In the genomic region with DNA sequence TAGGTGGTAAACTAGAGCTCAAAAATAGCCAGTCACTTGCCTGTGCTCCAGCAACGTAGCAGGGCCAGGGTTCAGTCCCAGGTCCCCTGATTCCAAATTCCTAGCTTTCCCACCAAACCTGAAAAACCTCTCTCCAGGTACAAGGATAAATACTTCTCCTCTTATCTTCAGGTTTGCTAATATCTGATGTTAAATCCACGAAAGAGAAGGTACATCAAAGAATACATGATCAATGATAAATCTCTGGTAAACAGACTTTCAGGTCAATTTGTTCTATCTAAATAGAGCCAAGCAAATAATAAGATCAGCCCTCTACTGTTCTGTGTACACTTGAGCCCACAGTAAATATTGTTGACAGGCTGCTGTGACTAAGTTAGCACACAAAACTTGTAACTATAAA, we compare ENCODE assay signal across 25 cellular contexts.
"Had no signal": no experiment of that assay in that cellular context is flagged by ENCODE, and none has a peak within 500 bp of the region (broad histone marks: within the 10 kb centered on the region; RNA-seq: fewer than 3 reads in every experiment).

No MANE protein-coding gene starts in this region.

- H3K4me1 Mint-ChIP-seq: endodermal cell; immature natural killer cell; stimulated activated memory B cell treated with anti-CD40 and anti-IgM and Interleukin-4, amounts not matched to agents 10 μg/mL and 1 μg/mL and 100 μg/mL, for 72 hours had no signal

- H3K4me3 Mint-ChIP-seq: endodermal cell; immature natural killer cell; natural killer cell treated with Interleukin-12 subunit alpha and Interleukin-12 subunit beta and Interleukin-15 and Interleukin-18, amount 100 ng/mL, for 72 hours; stimulated activated memory B cell treated with anti-CD40 and anti-IgM and Interleukin-4, amounts not matched to agents 10 μg/mL and 1 μg/mL and 100 μg/mL, for 72 hours; stimulated activated naive CD8-positive, alpha-beta T cell treated with anti-CD3 and anti-CD28 coated beads, Interleukin-15, Interleukin-2, amounts not matched to agents 100 ng/mL and 50 ng/mL, for 24 hours had no signal

- H3K4me3 ChIP-seq: left ventricle myocardium inferior, lung, pancreas, psoas muscle, spleen, tibial nerve, upper lobe of right lung, vagina had no signal

- H3K9me3 Mint-ChIP-seq: endodermal cell; immature natural killer cell; natural killer cell treated with Interleukin-12 subunit alpha and Interleukin-12 subunit beta and Interleukin-15 and Interleukin-18, amount 100 ng/mL, for 72 hours; stimulated activated memory B cell treated with anti-CD40 and anti-IgM and Interleukin-4, amounts not matched to agents 10 μg/mL and 1 μg/mL and 100 μg/mL, for 72 hours; stimulated activated naive CD8-positive, alpha-beta T cell treated with anti-CD3 and anti-CD28 coated beads, Interleukin-15, Interleukin-2, amounts not matched to agents 100 ng/mL and 50 ng/mL, for 24 hours had no signal

- H3K36me3 Mint-ChIP-seq: immature natural killer cell; natural killer cell treated with Interleukin-12 subunit alpha and Interleukin-12 subunit beta and Interleukin-15 and Interleukin-18, amount 100 ng/mL, for 72 hours; stimulated activated memory B cell treated with anti-CD40 and anti-IgM and Interleukin-4, amounts not matched to agents 10 μg/mL and 1 μg/mL and 100 μg/mL, for 72 hours had no signal

- DNase-seq: effector CD4-positive, alpha-beta T cell; endodermal cell; erythroblast; foreskin keratinocyte; immature natural killer cell; kidney; left cardiac atrium; left ventricle myocardium inferior; mesenchymal stem cell; midbrain; occipital lobe; pancreas; psoas muscle; retina; spleen; stimulated activated CD4-positive, alpha-beta T cell treated with anti-CD3 and anti-CD28 coated beads, Interleukin-15, amount 100 ng/mL, for 24 hours; stimulated activated CD4-positive, alpha-beta T cell treated with anti-CD3 and anti-CD28 coated beads, Interleukin-1b, Interleukin-23, amount 100 ng/mL, for 48 hours; stimulated activated CD4-positive, alpha-beta T cell treated with anti-CD3 and anti-CD28 coated beads, Interleukin-4, amount 100 ng/mL, for 24 hours; upper lobe of right lung had no signal

- H3K27ac Mint-ChIP-seq: endodermal cell; immature natural killer cell; natural killer cell treated with Interleukin-12 subunit alpha and Interleukin-12 subunit beta and Interleukin-15 and Interleukin-18, amount 100 ng/mL, for 72 hours; stimulated activated memory B cell treated with anti-CD40 and anti-IgM and Interleukin-4, amounts not matched to agents 10 μg/mL and 1 μg/mL and 100 μg/mL, for 72 hours; stimulated activated naive CD8-positive, alpha-beta T cell treated with anti-CD3 and anti-CD28 coated beads, Interleukin-15, Interleukin-2, amounts not matched to agents 100 ng/mL and 50 ng/mL, for 24 hours had no signal

- H3K27ac ChIP-seq: foreskin keratinocyte, left ventricle myocardium inferior, pancreas, psoas muscle, spleen, tibial nerve, upper lobe of right lung, vagina had no signal
